ENCODE assay signal across 12 cellular contexts in genomic region chr12:89261210-89261609, GRCh38.
"Had no signal": no experiment of that assay in that cellular context is flagged by ENCODE, and none has a peak within 500 bp of the region (broad histone marks: within the 10 kb centered on the region; RNA-seq: fewer than 3 reads in every experiment).

No MANE protein-coding gene starts in this region.

- H3K4me3 ChIP-seq: body of pancreas, sigmoid colon had no signal

- H3K4me1 Mint-ChIP-seq: central memory CD8-positive, alpha-beta T cell; T-helper 17 cell had no signal

- H3K27me3 Mint-ChIP-seq: T-helper 17 cell had no signal

- H3K27ac Mint-ChIP-seq: nephron progenitor cell, T-helper 17 cell had no signal

- H3K9me3 ChIP-seq: body of pancreas, sigmoid colon had no signal

- H3K27ac ChIP-seq: body of pancreas, sigmoid colon had no signal

- H3K4me3 Mint-ChIP-seq: central memory CD8-positive, alpha-beta T cell; nephron progenitor cell; T-helper 17 cell had no signal

- H3K4me1 ChIP-seq: sigmoid colon had no signal

- ATAC-seq: body of pancreas, T-helper 17 cell had no signal

- DNase-seq: activated CD4-positive, CD25-positive, alpha-beta regulatory T cell; body of pancreas; cortex of kidney; effector memory CD4-positive, alpha-beta T cell; hippocampal formation; mesendoderm; nephron progenitor cell; sigmoid colon; stimulated activated CD4-positive, alpha-beta T cell treated with anti-CD3 and anti-CD28 coated beads, Interleukin-2, amount 100 ng/mL, for 24 hours; stimulated activated naive CD4-positive, alpha-beta T cell treated with Interleukin-2 at 50 U/mL for 16 hours; T-helper 17 cell had no signal

- H3K27me3 ChIP-seq: body of pancreas, sigmoid colon had no signal

- H3K36me3 ChIP-seq: sigmoid colon had no signal
